ENCODE assay signal across 21 cellular contexts in the genomic region with DNA sequence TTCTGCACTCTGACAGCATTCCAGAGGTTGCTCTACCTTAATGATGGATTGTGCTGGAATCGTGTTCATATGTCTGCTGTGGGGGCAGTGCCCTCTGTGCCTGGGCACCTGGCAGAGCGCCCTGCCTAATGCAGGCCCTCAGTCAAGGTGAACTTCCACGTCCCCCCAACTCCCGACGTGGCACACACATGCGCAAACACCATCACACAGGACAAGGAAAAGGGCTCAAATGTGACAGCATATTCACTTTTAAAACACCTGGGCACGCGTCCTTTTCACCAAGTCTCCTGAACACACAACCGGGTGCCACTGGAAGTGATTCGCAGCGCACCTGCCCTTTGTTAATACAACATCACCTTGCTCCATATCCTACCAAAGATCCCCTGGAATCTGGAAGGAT. TPM values are rescaled to one million over a fixed set of nuclear protein-coding genes. Genes with fewer than 3 reads are reported as not detected.
"Had no signal": no experiment of that assay in that cellular context is flagged by ENCODE, and none has a peak within 500 bp of the region (broad histone marks: within the 10 kb centered on the region; RNA-seq: fewer than 3 reads in every experiment).

No MANE protein-coding gene starts in this region.

- H3K4me1 ChIP-seq: ascending aorta, body of pancreas, Peyer's patch, SJSA1 had no signal

- H3K27ac ChIP-seq: ascending aorta, body of pancreas, Peyer's patch, RWPE1, SJSA1 had no signal

- ATAC-seq: activated CD4-positive, CD25-positive, alpha-beta regulatory T cell treated with anti-CD3 and anti-CD28 coated beads, Interleukin-2, amount 50 U/mL, for 24 hours; activated CD8-positive, alpha-beta T cell treated with anti-CD3 and anti-CD28 coated beads for 36 hours; activated naive CD4-positive, alpha-beta T cell treated with anti-CD3 and anti-CD28 coated beads, Interleukin-2, amount 50 U/mL, for 72 hours; activated naive CD8-positive, alpha-beta T cell treated with anti-CD3 and anti-CD28 coated beads, Interleukin-2, amount 50 U/mL, for 24 hours; activated T-cell treated with anti-CD3 and anti-CD28 coated beads, Interleukin-2, amount 50 U/mL, for 72 hours; body of pancreas; SK-N-SH treated with all-trans-retinoic acid at 6 μM for 48 hours had no signal

- H3K4me3 ChIP-seq: ascending aorta, body of pancreas, Peyer's patch, SJSA1 had no signal

- H3K9me3 ChIP-seq: ascending aorta, body of pancreas, Peyer's patch, SJSA1 had no signal

- H3K27me3 ChIP-seq: ascending aorta, body of pancreas, Peyer's patch, SJSA1 had no signal

- DNase-seq: activated CD4-positive, alpha-beta T cell treated with anti-CD3 and anti-CD28 coated beads for 4 hours; activated CD8-positive, alpha-beta memory T cell treated with anti-CD3 and anti-CD28 coated beads, Interleukin-2, amount 50 U/mL, for 4 hours; activated CD8-positive, alpha-beta T cell treated with anti-CD3 and anti-CD28 coated beads for 36 hours; activated naive CD8-positive, alpha-beta T cell treated with anti-CD3 and anti-CD28 coated beads, Interleukin-2, amount 50 U/mL, for 24 hours; activated T-cell treated with anti-CD3 and anti-CD28 coated beads, Interleukin-2, amount 50 U/mL, for 72 hours; amniotic stem cell; body of pancreas; NCI-H1105 treated with DMSO at 0.1 percent for 48 hours; NCI-H1436 treated with DMSO at 0.1 percent for 48 hours; NCI-H187; NCI-H2081; NCI-H446; NCI-H524; SHP77 had no signal

RNA-seq across cellular contexts. Expression of a gene that starts 15.8 kb away (rescaled TPM):
- total RNA-seq: ascending aorta had no signal
